8 cellular contexts compared by ENCODE assay signal in the genomic region with DNA sequence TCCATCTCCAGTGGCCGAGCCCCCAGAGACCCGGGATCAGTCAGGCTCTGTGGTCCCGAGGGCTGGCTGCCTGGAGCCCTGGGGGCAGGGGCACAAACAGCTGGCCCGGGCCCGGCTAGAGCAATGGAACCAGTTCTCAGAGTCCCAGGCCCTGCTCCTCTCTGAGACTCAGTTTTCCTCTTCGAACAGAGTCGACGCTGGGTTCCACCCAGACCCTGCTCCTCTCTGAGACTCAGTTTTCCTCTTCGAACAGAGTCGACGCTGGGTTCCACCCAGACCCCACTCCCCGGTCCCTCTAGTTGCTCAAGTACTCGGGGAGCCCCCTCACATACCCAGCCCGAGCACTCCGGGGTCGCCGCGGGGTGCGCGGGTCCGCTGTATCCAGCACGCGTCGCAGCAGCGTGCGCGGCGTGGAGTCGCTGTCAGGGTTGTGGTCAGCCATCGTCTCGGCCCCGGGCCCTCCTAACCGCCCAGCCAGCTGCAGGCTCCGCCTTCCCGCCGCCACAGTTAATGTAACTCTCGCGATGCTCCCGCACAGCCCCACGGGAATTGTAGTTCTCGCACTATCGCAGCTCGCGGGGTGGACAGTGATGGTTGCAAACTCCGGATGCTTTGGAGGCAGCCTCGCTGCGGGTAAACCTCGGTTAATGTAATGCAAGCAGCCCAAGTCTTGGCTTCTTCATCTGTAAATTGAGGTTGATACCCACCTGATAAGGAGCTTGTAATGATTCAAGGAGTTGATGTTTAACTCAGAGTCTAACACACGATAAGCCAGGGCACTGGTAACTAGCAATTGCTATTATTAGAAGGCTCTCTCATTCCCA. TPM values are rescaled to one million over a fixed set of nuclear protein-coding genes. Genes with fewer than 3 reads are reported as not detected.
DNase-seq lines count a peak whose midpoint lies in the region; ATAC-seq and TF ChIP-seq lines count a peak whose summit lies in the region.

No MANE protein-coding gene starts in this region.

- no peaks in the 10 kb centered on the region for H3K27me3 ChIP-seq in ascending aorta

- DNase-seq in NCI-H1694 treated with DMSO at 0.1 percent for 48 hours (lab: John Stamatoyannopoulos, UW) (peak; percentile 71), T-helper 2 cell (peak; percentile 79 to 95 (median 88)), ascending aorta (ENCODE audit: low spot score in 2 of 2) (peak; percentile 76 to 97), hepatic stellate cell (ENCODE audit: low spot score) (peak; percentile 96), retina (peak; percentile 95), cortex of kidney (lab: John Stamatoyannopoulos, UW) (no peak)

- intact Hi-C loops in ascending aorta (cut with DNase I), result loop anchor here (5.0 kb wide), 1 partner anchor 39 kb away; a partner anchor contains a TSS

- no peak for TF ChIP-seq CTCF in ascending aorta (IDR thresholded peaks at IDR 0.05)

- peak overlapping the region; percentile 79 to 80 for H3K4me3 ChIP-seq in ascending aorta

- no peaks in the 10 kb centered on the region for H3K9me3 ChIP-seq in ascending aorta

- peak; percentile 85 for TF ChIP-seq POLR2A in GM18505 (IDR thresholded peaks at IDR 0.05; ENCODE audit: borderline replicate concordance, extremely low read depth, insufficient read depth, insufficient read length)

- peak overlapping the region; percentile 69 for H3K27ac ChIP-seq in ascending aorta

- H3K4me1 ChIP-seq in ascending aorta, result peaks cover 0 to 8% of the 10 kb centered on the region in 2 donors

- ATAC-seq in GM18505 (IDR thresholded peaks at IDR 0.05; ENCODE audit: unreplicated experiment) (peak; percentile 92), HG02938 (IDR thresholded peaks at IDR 0.05; ENCODE audit: unreplicated experiment) (peak; percentile 97)

- peaks cover 30 to 36% of the 10 kb centered on the region in 2 donors for H3K36me3 ChIP-seq in ascending aorta

RNA-seq across cellular contexts. Expression of a gene that starts 8.5 kb away (rescaled TPM):
- total RNA-seq in ascending aorta, result 85.4 TPM

RNA-seq across cellular contexts. Expression of a gene that starts 13.1 kb away (rescaled TPM):
- 156 TPM for total RNA-seq in ascending aorta

RNA-seq across cellular contexts. Expression of a gene that starts 13.9 kb away (rescaled TPM):
- total RNA-seq in ascending aorta, result 220 TPM

RNA-seq across cellular contexts. Expression of a gene that starts 26.9 kb away (rescaled TPM):
- total RNA-seq in ascending aorta, result 5.4 TPM

RNA-seq across cellular contexts. Expression of a gene that starts 27.3 kb away (rescaled TPM):
- total RNA-seq in ascending aorta, result 50.0 TPM
